In the genomic region with DNA sequence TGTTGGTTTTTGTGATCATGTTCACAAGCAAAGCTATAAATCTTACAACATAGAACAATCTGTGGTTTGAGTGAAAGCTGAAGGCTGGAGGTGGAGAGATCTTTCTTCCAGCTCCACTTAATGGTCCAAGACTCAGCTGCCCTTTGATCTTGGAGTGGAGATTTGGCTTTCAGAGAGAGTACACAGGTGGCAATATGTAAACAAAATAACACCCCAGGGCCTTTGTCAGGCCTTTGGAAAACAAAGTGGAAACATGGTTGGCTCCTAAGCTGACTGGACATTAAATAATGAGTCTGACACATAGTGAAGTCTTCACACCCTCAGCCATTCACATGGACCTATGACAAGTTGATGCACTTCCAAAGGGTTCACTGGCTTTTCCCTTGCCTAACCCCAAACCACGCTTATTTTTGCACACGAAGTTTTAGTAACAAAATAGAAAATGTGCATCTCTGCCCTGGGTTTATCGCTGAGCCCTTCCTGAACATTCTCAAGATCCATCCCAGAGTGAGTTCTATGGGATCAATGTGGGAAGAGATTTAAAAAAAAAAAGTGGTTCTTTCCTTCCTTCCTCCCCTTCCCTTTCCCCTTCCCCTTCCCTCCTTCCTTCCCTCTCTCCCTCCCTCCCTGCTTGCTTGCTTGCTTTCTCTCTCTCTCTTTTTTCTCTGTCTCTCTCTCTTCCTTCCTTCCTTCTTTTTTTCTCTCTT, we compare ENCODE assay signal across 22 cellular contexts.
DNase-seq lines count a peak whose midpoint lies in the region; ATAC-seq and TF ChIP-seq lines count a peak whose summit lies in the region.
"Had no signal": no experiment of that assay in that cellular context is flagged by ENCODE, and none has a peak within 500 bp of the region (broad histone marks: within the 10 kb centered on the region; RNA-seq: fewer than 3 reads in every experiment).

No MANE protein-coding gene starts in this region.

- H3K9ac ChIP-seq in SK-N-SH (no peak overlapping the region), stomach smooth muscle (ENCODE audit: low read length in 2 of 2) (no peak overlapping the region)

- no peak for TF ChIP-seq CTCF in SK-N-SH (IDR thresholded peaks at IDR 0.05)
- TF ChIP-seq CTCF in esophagus muscularis mucosa (IDR thresholded peaks at IDR 0.05) = no peak
- no peak for TF ChIP-seq CTCF in osteoblast (IDR thresholded peaks at IDR 0.05; ENCODE audit: extremely low read depth, low read depth, low read length)
- TF ChIP-seq CTCF in foreskin fibroblast (IDR thresholded peaks at IDR 0.05; ENCODE audit: low read depth, low read length) = no peak

- H2AFZ ChIP-seq in SK-N-SH (ENCODE audit: low read depth) (no peak overlapping the region), osteoblast (ENCODE audit: low read length) (no peak overlapping the region)

- no peak for TF ChIP-seq POLR2A in esophagus muscularis mucosa (IDR thresholded peaks at IDR 0.05; ENCODE audit: low read depth)

- no peak overlapping the region for H3K4me2 ChIP-seq in SK-N-SH
- H3K4me2 ChIP-seq in osteoblast (ENCODE audit: insufficient read depth, low read length) = no peak overlapping the region

- no peak for TF ChIP-seq RAD21 in SK-N-SH (IDR thresholded peaks at IDR 0.05; ENCODE audit: low read length)

- in situ Hi-C loops in ACHN (cut with HindIII; ENCODE audit: low pct_ligation_motif_present, low pct_unique_long_range_greater_than_20kb, low sequenced_read_pairs) = no loop called here

- H3K9me2 ChIP-seq in SK-N-SH = no peaks in the 10 kb centered on the region

- no peak for ATAC-seq in SK-N-SH treated with all-trans-retinoic acid at 6 μM for 48 hours
- ATAC-seq: CD8-positive, alpha-beta T cell; K562; Panc1 had no signal

- peaks cover 19% of the 10 kb centered on the region for H3F3A ChIP-seq in SK-N-SH (replicated peaks; ENCODE audit: insufficient read depth)

- H3K36me3 ChIP-seq in SK-N-SH (replicated peaks in 1 of 2; ENCODE audit: control insufficient read depth in 1 of 2, insufficient read depth in 2 of 2, low read length in 1 of 2) = no peaks in the 10 kb centered on the region
- no peaks in the 10 kb centered on the region for H3K36me3 ChIP-seq in esophagus muscularis mucosa
- no peaks in the 10 kb centered on the region for H3K36me3 ChIP-seq in osteoblast (ENCODE audit: insufficient read depth, low read length)
- H3K36me3 ChIP-seq in stomach smooth muscle (ENCODE audit: control insufficient read depth in 2 of 2, insufficient read depth in 2 of 2, low read length in 2 of 2) = no peaks in the 10 kb centered on the region

- no peak for DNase-seq in SK-N-SH
- DNase-seq in esophagus muscularis mucosa (ENCODE audit: extremely low spot score) = no peak
- DNase-seq in osteoblast (ENCODE audit: insufficient read length, low spot score, missing footprints) = peak; percentile 30
- DNase-seq in ACHN = no peak
- DNase-seq in NCI-H524 treated with DMSO at 0.1 percent for 48 hours (lab: John Stamatoyannopoulos, UW) = no peak
- DNase-seq in foreskin fibroblast = no peak
- DNase-seq: 8988T; AML-193; Calu3; CD8-positive, alpha-beta T cell; DMS153; GDM1; NCI-H1105; NCI-H146; NCI-H2029 treated with DMSO at 0.1 percent for 48 hours; NCI-H2171; NCI-H748 treated with DMSO at 0.1 percent for 48 hours; T-helper 1 cell had no signal

- WGBS in SK-N-SH (ENCODE audit: low lambda C conversion rate) = 100% methylated on average over 3 of the region's 3 CpGs
- 84% methylated on average over 3 of the region's 3 CpGs for WGBS in esophagus muscularis mucosa

- no peaks in the 10 kb centered on the region for H3K27me3 ChIP-seq in SK-N-SH (ENCODE audit: insufficient read depth)
- H3K27me3 ChIP-seq in esophagus muscularis mucosa = no peaks in the 10 kb centered on the region
- no peaks in the 10 kb centered on the region for H3K27me3 ChIP-seq in osteoblast (ENCODE audit: insufficient read depth, low read length)
- no peaks in the 10 kb centered on the region for H3K27me3 ChIP-seq in stomach smooth muscle (ENCODE audit: control insufficient read depth in 1 of 2, insufficient read depth in 2 of 2, low read length in 2 of 2)

- H3K9me3 ChIP-seq in SK-N-SH (no peaks in the 10 kb centered on the region), esophagus muscularis mucosa (no peaks in the 10 kb centered on the region), osteoblast (ENCODE audit: low read depth, low read length) (no peaks in the 10 kb centered on the region), stomach smooth muscle (ENCODE audit: control insufficient read depth in 2 of 2, low read length in 2 of 2) (no peaks in the 10 kb centered on the region)

- CTCF ChIA-PET in SK-N-SH (lab: Yijun Ruan, JAX) = interaction anchor here (2.4 kb wide), 1 partner anchor 270 kb away, joined by 9 read pairs; no protein-coding TSS in a partner anchor

- H3K27ac ChIP-seq in SK-N-SH (ENCODE audit: low read depth in 2 of 2, low read length in 1 of 2) (peak overlapping the region; percentile 78 to 79; a peak in 3 of 4 replicates), esophagus muscularis mucosa (replicated peaks in 1 of 4) (peak overlapping the region; percentile 70 to 82 (median 75)), osteoblast (ENCODE audit: low read depth, low read length) (no peak overlapping the region), stomach smooth muscle (ENCODE audit: low read length) (peak overlapping the region; percentile 70)

- H3K4me3 ChIP-seq in SK-N-SH (ENCODE audit: low read depth in 2 of 2, low read length in 1 of 2) = no peak overlapping the region
- H3K4me3 ChIP-seq in esophagus muscularis mucosa = no peak overlapping the region
- H3K4me3 ChIP-seq in osteoblast (ENCODE audit: insufficient read depth, low read length) = no peak overlapping the region
- H3K4me3 ChIP-seq in stomach smooth muscle (ENCODE audit: low read length in 2 of 2) = peak overlapping the region in 1 of 2 donors; percentile 8
- no peak overlapping the region for H3K4me3 ChIP-seq in foreskin fibroblast (ENCODE audit: low read depth in 1 of 2, low read length in 2 of 2)
- H3K4me3 ChIP-seq: K562 had no signal

- H3K4me1 ChIP-seq in SK-N-SH (ENCODE audit: control insufficient read depth in 1 of 2, insufficient read depth in 2 of 2, low read depth in 1 of 2, low read length in 1 of 2) (peaks cover 17 to 30% of the 10 kb centered on the region in 2 experiments), esophagus muscularis mucosa (peaks cover 11 to 58% (median 48%) of the 10 kb centered on the region in 4 donors), osteoblast (ENCODE audit: insufficient read depth, low read length) (peaks cover 32% of the 10 kb centered on the region), stomach smooth muscle (ENCODE audit: control insufficient read depth, insufficient read depth, low read length) (peaks cover 25% of the 10 kb centered on the region)

- TF ChIP-seq EP300 in SK-N-SH (IDR thresholded peaks at IDR 0.05; ENCODE audit: borderline replicate concordance in 1 of 2, low read depth in 1 of 2, low read length in 1 of 2) (no peak), esophagus muscularis mucosa (IDR thresholded peaks at IDR 0.05) (no peak)

- no peaks in the 10 kb centered on the region for H3K79me2 ChIP-seq in SK-N-SH (ENCODE audit: insufficient read depth)
- H3K79me2 ChIP-seq in osteoblast (ENCODE audit: insufficient read depth, low read length) = no peaks in the 10 kb centered on the region

- H4K20me1 ChIP-seq in SK-N-SH (ENCODE audit: insufficient read depth) (no peaks in the 10 kb centered on the region), osteoblast (ENCODE audit: insufficient read depth, low read length) (no peaks in the 10 kb centered on the region)

- POLR2A ChIA-PET in SK-N-SH (lab: Yijun Ruan, JAX) = no interaction called here

- intact Hi-C loops in esophagus muscularis mucosa (cut with DNase I) = no loop called here

TF ChIP-seq in SK-N-SH, 30 proteins besides CTCF, POLR2A, EP300 and RAD21 (continues in another document):
- TF ChIP-seq CHD2 (IDR thresholded peaks at IDR 0.05; ENCODE audit: low read length, partially characterized antibody) (no peak), MEF2A (IDR thresholded peaks at IDR 0.05; ENCODE audit: borderline replicate concordance, low read depth) (no peak), GATA2 (CRISPR knock-in tag; IDR thresholded peaks at IDR 0.05) (no peak), FOSL2 (IDR thresholded peaks at IDR 0.05; ENCODE audit: borderline replicate concordance, low read depth) (no peak), YY1 (IDR thresholded peaks at IDR 0.05; ENCODE audit: low read depth) (no peak), FOXJ3 (CRISPR knock-in tag; IDR thresholded peaks at IDR 0.05) (no peak), NRF1 (IDR thresholded peaks at IDR 0.05; ENCODE audit: low read depth, low read length) (no peak), GABPA (IDR thresholded peaks at IDR 0.05; ENCODE audit: low read depth) (no peak), RCOR1 (IDR thresholded peaks at IDR 0.05; ENCODE audit: low read length) (no peak)

TF ChIP-seq in SK-N-SH treated with all-trans-retinoic acid at 6 μM for 48 hours, 23 proteins besides CTCF, POLR2A, EP300 and RAD21 (continues in another document):
- TF ChIP-seq, protein P1, sequence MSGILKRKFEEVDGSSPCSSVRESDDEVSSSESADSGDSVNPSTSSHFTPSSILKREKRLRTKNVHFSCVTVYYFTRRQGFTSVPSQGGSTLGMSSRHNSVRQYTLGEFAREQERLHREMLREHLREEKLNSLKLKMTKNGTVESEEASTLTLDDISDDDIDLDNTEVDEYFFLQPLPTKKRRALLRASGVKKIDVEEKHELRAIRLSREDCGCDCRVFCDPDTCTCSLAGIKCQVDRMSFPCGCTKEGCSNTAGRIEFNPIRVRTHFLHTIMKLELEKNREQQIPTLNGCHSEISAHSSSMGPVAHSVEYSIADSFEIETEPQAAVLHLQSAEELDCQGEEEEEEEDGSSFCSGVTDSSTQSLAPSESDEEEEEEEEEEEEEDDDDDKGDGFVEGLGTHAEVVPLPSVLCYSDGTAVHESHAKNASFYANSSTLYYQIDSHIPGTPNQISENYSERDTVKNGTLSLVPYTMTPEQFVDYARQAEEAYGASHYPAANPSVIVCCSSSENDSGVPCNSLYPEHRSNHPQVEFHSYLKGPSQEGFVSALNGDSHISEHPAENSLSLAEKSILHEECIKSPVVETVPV (CRISPR knock-in tag; IDR thresholded peaks at IDR 0.05) = no peak
- TF ChIP-seq BACH2 (CRISPR knock-in tag; IDR thresholded peaks at IDR 0.05; ENCODE audit: borderline replicate concordance) (no peak), ESRRG (CRISPR knock-in tag; IDR thresholded peaks at IDR 0.05) (no peak), SNAI2 (CRISPR knock-in tag; IDR thresholded peaks at IDR 0.05) (no peak), GLIS3 (CRISPR knock-in tag; IDR thresholded peaks at IDR 0.05) (no peak), ZFP30 (CRISPR knock-in tag; IDR thresholded peaks at IDR 0.05) (no peak), CSDC2 (CRISPR knock-in tag; IDR thresholded peaks at IDR 0.05) (no peak), OSR1 (CRISPR knock-in tag; IDR thresholded peaks at IDR 0.05) (no peak), ZC3H10 (CRISPR knock-in tag; IDR thresholded peaks at IDR 0.05) (no peak), PPARA (CRISPR knock-in tag; IDR thresholded peaks at IDR 0.05; ENCODE audit: borderline replicate concordance) (no peak), ARNTL (CRISPR knock-in tag; IDR thresholded peaks at IDR 0.05; ENCODE audit: borderline replicate concordance, low read depth) (no peak), ISL1 (CRISPR knock-in tag; IDR thresholded peaks at IDR 0.05) (no peak)
